ENCODE assay signal across 14 cellular contexts in the genomic region with DNA sequence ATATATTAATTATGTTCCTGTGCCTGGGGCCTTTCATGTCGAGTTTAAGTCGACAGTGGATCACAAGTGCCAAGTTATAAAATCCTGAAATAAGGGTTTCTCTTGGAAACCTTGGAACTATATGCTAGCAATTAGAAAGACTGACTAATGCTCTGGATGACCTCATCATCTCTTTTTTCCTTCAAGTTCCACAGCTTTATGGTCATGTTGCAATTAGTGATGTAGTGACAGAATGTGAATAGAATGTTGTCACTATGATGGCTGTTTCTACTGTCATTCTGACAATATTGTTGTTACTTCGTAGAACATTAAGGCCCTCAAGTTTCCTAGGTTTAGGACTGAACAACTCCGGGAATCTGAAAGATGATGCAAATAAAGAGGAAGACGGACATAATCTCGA.
"Had no signal": no experiment of that assay in that cellular context is flagged by ENCODE, and none has a peak within 500 bp of the region (broad histone marks: within the 10 kb centered on the region; RNA-seq: fewer than 3 reads in every experiment).

No MANE protein-coding gene starts in this region.

- H3K4me1 ChIP-seq: pancreas, stomach had no signal

- H3K9me3 ChIP-seq: pancreas, stomach, thoracic aorta had no signal

- H3K36me3 Mint-ChIP-seq: activated CD8-positive, alpha-beta memory T cell treated with anti-CD3 and anti-CD28 coated beads, Interleukin-2, amount 10 ng/mL, durations not matched to agents 7 days and 5 days; activated naive CD8-positive, alpha-beta T cell treated with anti-CD3 and anti-CD28 coated beads for 36 hours had no signal

- H3K4me3 Mint-ChIP-seq: activated CD8-positive, alpha-beta memory T cell treated with anti-CD3 and anti-CD28 coated beads, Interleukin-2, amount 10 ng/mL, durations not matched to agents 7 days and 5 days; activated naive CD8-positive, alpha-beta T cell treated with anti-CD3 and anti-CD28 coated beads for 36 hours; activated T-cell treated with anti-CD3 and anti-CD28 coated beads, Interleukin-2, amount 50 U/mL, for 4 hours; mesothelial cell of epicardium had no signal

- ATAC-seq: activated CD8-positive, alpha-beta memory T cell treated with anti-CD3 and anti-CD28 coated beads, Interleukin-2, amount 10 ng/mL, durations not matched to agents 7 days and 5 days; activated T-cell treated with anti-CD3 and anti-CD28 coated beads, Interleukin-2, amount 50 U/mL, for 4 hours; pancreas had no signal

- H3K4me3 ChIP-seq: pancreas, skin epidermis, stomach, thoracic aorta had no signal

- H3K36me3 ChIP-seq: pancreas, stomach, thoracic aorta had no signal

- DNase-seq: activated CD4-positive, alpha-beta T cell treated with anti-CD3 and anti-CD28 coated beads, Interleukin-2, amount 50 U/mL, for 48 hours; activated CD4-positive, CD25-positive, alpha-beta regulatory T cell treated with anti-CD3 and anti-CD28 coated beads, Interleukin-2, amount 50 U/mL, for 72 hours; activated CD8-positive, alpha-beta memory T cell treated with anti-CD3 and anti-CD28 coated beads, Interleukin-2, amount 10 ng/mL, durations not matched to agents 7 days and 5 days; activated effector memory CD4-positive, alpha-beta T cell treated with anti-CD3 and anti-CD28 coated beads, Interleukin-2, amount 50 U/mL, for 16 hours; activated naive CD8-positive, alpha-beta T cell treated with anti-CD3 and anti-CD28 coated beads for 36 hours; activated T-cell treated with anti-CD3 and anti-CD28 coated beads, Interleukin-2, amount 50 U/mL, for 4 hours; anterior cingulate cortex; kidney; pancreas; stomach had no signal

- H3K27ac Mint-ChIP-seq: activated CD8-positive, alpha-beta memory T cell treated with anti-CD3 and anti-CD28 coated beads, Interleukin-2, amount 10 ng/mL, durations not matched to agents 7 days and 5 days; activated naive CD8-positive, alpha-beta T cell treated with anti-CD3 and anti-CD28 coated beads for 36 hours; mesothelial cell of epicardium had no signal

- H3K27me3 ChIP-seq: pancreas, stomach had no signal

- H3K27me3 Mint-ChIP-seq: activated CD8-positive, alpha-beta memory T cell treated with anti-CD3 and anti-CD28 coated beads, Interleukin-2, amount 10 ng/mL, durations not matched to agents 7 days and 5 days had no signal

- FAIRE-seq: colon, kidney, pancreas had no signal

- H3K27ac ChIP-seq: pancreas, skin epidermis, stomach, thoracic aorta had no signal

- H3K9me3 Mint-ChIP-seq: activated naive CD8-positive, alpha-beta T cell treated with anti-CD3 and anti-CD28 coated beads for 36 hours; activated T-cell treated with anti-CD3 and anti-CD28 coated beads, Interleukin-2, amount 50 U/mL, for 4 hours had no signal

- H3K4me1 Mint-ChIP-seq: activated CD8-positive, alpha-beta memory T cell treated with anti-CD3 and anti-CD28 coated beads, Interleukin-2, amount 10 ng/mL, durations not matched to agents 7 days and 5 days; activated naive CD8-positive, alpha-beta T cell treated with anti-CD3 and anti-CD28 coated beads for 36 hours had no signal
